ENCODE assay signal across 8 cellular contexts in the genomic region with DNA sequence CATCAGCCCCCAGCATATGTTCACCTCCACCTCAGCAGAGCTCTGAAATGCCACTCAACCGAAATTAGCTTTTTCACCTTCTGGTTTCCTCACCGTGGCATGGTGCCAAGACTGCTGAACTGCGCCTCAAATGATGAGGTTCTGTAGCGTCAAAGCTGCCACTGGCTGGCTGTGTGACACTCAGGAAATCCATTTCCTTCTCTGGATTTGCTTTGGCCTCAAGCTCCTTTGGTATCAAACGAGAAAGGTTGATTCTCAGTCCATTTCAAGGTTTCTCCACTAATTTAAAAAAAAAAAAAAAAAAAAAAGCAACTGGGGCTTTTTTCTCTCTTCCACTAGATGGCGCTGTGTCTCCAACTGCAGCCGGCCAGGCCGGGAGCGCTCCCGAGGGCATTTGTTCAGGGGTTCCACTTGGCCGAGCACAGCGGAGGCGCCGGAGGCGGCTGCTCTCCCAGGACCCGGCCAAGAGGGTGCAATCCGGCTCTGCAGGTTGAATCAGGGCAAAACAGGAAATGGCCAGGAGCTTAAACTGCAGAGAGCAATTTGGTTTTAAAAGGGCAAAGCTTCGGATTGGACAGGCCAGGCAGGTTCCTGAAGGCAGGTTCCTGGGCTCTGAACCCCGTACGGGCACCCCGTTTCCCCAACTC. TPM values are rescaled to one million over a fixed set of nuclear protein-coding genes. Genes with fewer than 3 reads are reported as not detected.
A peak's percentile ranks its signal among the peaks of the same experiment; 100 is the strongest.
DNase-seq lines count a peak whose midpoint lies in the region; ATAC-seq and TF ChIP-seq lines count a peak whose summit lies in the region.

No MANE protein-coding gene starts in this region.

- TF ChIP-seq CTCF in GM12864 (IDR thresholded peaks at IDR 0.05; ENCODE audit: low read depth, low read length, missing control alignments): peak; percentile 72

- H3K27me3 ChIP-seq in adipocyte (replicated peaks; ENCODE audit: control insufficient read depth, insufficient read depth, low read length): peaks cover 31% of the 10 kb centered on the region

- H3K9me3 ChIP-seq in adipocyte (ENCODE audit: control insufficient read depth, low read length): peaks cover 6% of the 10 kb centered on the region

- DNase-seq in GM12864 (ENCODE audit: low read depth) (no peak), NCI-H1417 treated with DMSO at 0.1 percent for 48 hours (lab: John Stamatoyannopoulos, UW) (peak; percentile 45), T follicular helper cell (ENCODE audit: low read depth) (peak; percentile 20), adipocyte (ENCODE audit: low read depth) (peak; percentile 83), left ventricle myocardium superior (peak; percentile 78), sciatic nerve (ENCODE audit: low spot score) (peak; percentile 70), NCI-H1048 (lab: John Stamatoyannopoulos, UW) (no peak)

- peaks cover 25% of the 10 kb centered on the region for H3K4me1 ChIP-seq in adipocyte (ENCODE audit: control insufficient read depth, insufficient read depth, low read length)

- H3K36me3 ChIP-seq in adipocyte (ENCODE audit: control insufficient read depth, insufficient read depth, low read length, severe bottlenecking): no peaks in the 10 kb centered on the region

- no peak overlapping the region for H3K9ac ChIP-seq in adipocyte (ENCODE audit: low read length)

- intact Hi-C loops in left ventricle myocardium superior (cut with micrococcal nuclease) (no loop called here), sciatic nerve (cut with DNase I) (loop anchor here (5.0 kb wide), 1 partner anchor 279 kb away; no protein-coding TSS in a partner anchor)

- H3K4me3 ChIP-seq in GM12864 (ENCODE audit: low read depth, low read length) (no peak overlapping the region), adipocyte (ENCODE audit: low read length) (no peak overlapping the region)

- ATAC-seq in left ventricle myocardium superior (peak; percentile 78), sciatic nerve (peak; percentile 68), HG02973 (IDR thresholded peaks at IDR 0.05; ENCODE audit: unreplicated experiment) (no peak)

RNA-seq across cellular contexts. Expression of gene PLA2G2C, which starts 26.5 kb away (rescaled TPM):
- total RNA-seq in left ventricle myocardium superior (not detected), sciatic nerve (0.36 TPM)

RNA-seq across cellular contexts. Expression of gene UBXN10, which starts 26.9 kb away (rescaled TPM):
- total RNA-seq in left ventricle myocardium superior (0.92 TPM), sciatic nerve (0.13 TPM)

Comparison
In these comparisons a context has a peak if more than half of its experiments do, and no peak if none do; other contexts are left out.
1. DNase-seq: peak in NCI-H1417 treated with DMSO at 0.1 percent for 48 hours (single experiment), T follicular helper cell (single experiment), adipocyte (single experiment), left ventricle myocardium superior (single experiment) and sciatic nerve (single experiment); none in GM12864 (single experiment) and NCI-H1048 (single experiment).